In genomic region chr5:80961376-80962281, GRCh38 we compare ENCODE assay signal across 8 cellular contexts. TPM values are rescaled to one million over a fixed set of nuclear protein-coding genes. Genes with fewer than 3 reads are reported as not detected.
A peak's percentile ranks its signal among the peaks of the same experiment; 100 is the strongest.
DNase-seq lines count a peak whose midpoint lies in the region; ATAC-seq and TF ChIP-seq lines count a peak whose summit lies in the region.

No MANE protein-coding gene starts in this region.

- TF ChIP-seq POLR2A in vagina (IDR thresholded peaks at IDR 0.05), result no peak

- H3K27ac ChIP-seq in CD4-positive, alpha-beta memory T cell (ENCODE audit: low read depth, low read length), result peak overlapping the region; percentile 44
- peak overlapping the region; percentile 73 for H3K27ac ChIP-seq in vagina

- peak; percentile 51 to 77 (median 58) for DNase-seq in CD4-positive, alpha-beta memory T cell
- DNase-seq in activated CD4-positive, alpha-beta T cell treated with anti-CD3 and anti-CD28 coated beads, Interleukin-2, amount 10 ng/mL, durations not matched to agents 24 days and 14 days, result peak; percentile 83
- DNase-seq in endothelial cell (ENCODE audit: low spot score) (peak; percentile 18), osteocyte (ENCODE audit: extremely low spot score, unreplicated experiment) (no peak), vagina (ENCODE audit: extremely low spot score in 2 of 2) (no peak), middle frontal gyrus (ENCODE audit: extremely low spot score, low spot score) (no peak), COLO829 (ENCODE audit: low spot score) (no peak)

- peaks cover 0 to 11% of the 10 kb centered on the region in 2 donors for H3K36me3 Mint-ChIP-seq in CD4-positive, alpha-beta memory T cell
- H3K36me3 Mint-ChIP-seq in activated CD4-positive, alpha-beta T cell treated with anti-CD3 and anti-CD28 coated beads, Interleukin-2, amount 10 ng/mL, durations not matched to agents 24 days and 14 days (ENCODE audit: low read depth), result peaks cover 4% of the 10 kb centered on the region
- peaks cover 12% of the 10 kb centered on the region for H3K36me3 Mint-ChIP-seq in endothelial cell (ENCODE audit: low read depth, unreplicated experiment)
- H3K36me3 Mint-ChIP-seq in osteocyte (ENCODE audit: unreplicated experiment), result peaks cover 3% of the 10 kb centered on the region

- H3K36me3 ChIP-seq in CD4-positive, alpha-beta memory T cell (ENCODE audit: insufficient read depth, low read length), result no peaks in the 10 kb centered on the region
- no peaks in the 10 kb centered on the region for H3K36me3 ChIP-seq in vagina

- H3K9me3 Mint-ChIP-seq in CD4-positive, alpha-beta memory T cell, result no peaks in the 10 kb centered on the region
- no peaks in the 10 kb centered on the region for H3K9me3 Mint-ChIP-seq in activated CD4-positive, alpha-beta T cell treated with anti-CD3 and anti-CD28 coated beads, Interleukin-2, amount 10 ng/mL, durations not matched to agents 24 days and 14 days
- H3K9me3 Mint-ChIP-seq in endothelial cell (ENCODE audit: unreplicated experiment), result peaks cover 6% of the 10 kb centered on the region
- H3K9me3 Mint-ChIP-seq in osteocyte (ENCODE audit: unreplicated experiment), result no peaks in the 10 kb centered on the region

- CTCF ChIA-PET in CD4-positive, alpha-beta memory T cell (lab: Charles Lee; ENCODE audit: partially characterized antibody), result interaction anchor here (0.7 to 3.2 kb wide), 7 partner anchors 13 to 274 kb away, joined by 3 to 17 read pairs (median 4); no protein-coding TSS in a partner anchor

- H3K4me1 ChIP-seq in CD4-positive, alpha-beta memory T cell (ENCODE audit: insufficient read depth, low read length), result peaks cover 52% of the 10 kb centered on the region
- peaks cover 7% of the 10 kb centered on the region for H3K4me1 ChIP-seq in vagina

- H3K4me3 Mint-ChIP-seq in CD4-positive, alpha-beta memory T cell, result peak overlapping the region; percentile 87 to 97 (median 94)
- peak overlapping the region; percentile 89 for H3K4me3 Mint-ChIP-seq in activated CD4-positive, alpha-beta T cell treated with anti-CD3 and anti-CD28 coated beads, Interleukin-2, amount 10 ng/mL, durations not matched to agents 24 days and 14 days
- H3K4me3 Mint-ChIP-seq in endothelial cell (ENCODE audit: unreplicated experiment), result peak overlapping the region; percentile 92
- peak overlapping the region; percentile 68 for H3K4me3 Mint-ChIP-seq in osteocyte (ENCODE audit: unreplicated experiment)

- intact Hi-C loops in CD4-positive, alpha-beta memory T cell (cut with micrococcal nuclease), result loop anchor here (1.0 to 10.0 kb wide), 4 partner anchors 9 to 341 kb away; partner anchors contain the start of genes DHFR, MSH3 and ZCCHC9
- intact Hi-C loops in activated CD4-positive, alpha-beta T cell treated with anti-CD3 and anti-CD28 coated beads, Interleukin-2, amount 10 ng/mL, durations not matched to agents 24 days and 14 days (cut with micrococcal nuclease), result loop anchor here (1.0 to 10.0 kb wide), 10 partner anchors 46 to 341 kb away; partner anchors contain the start of gene ZCCHC9
- intact Hi-C loops in vagina (cut with DNase I), result no loop called here

- H3K4me3 ChIP-seq in CD4-positive, alpha-beta memory T cell (ENCODE audit: low read length in 2 of 2), result peak overlapping the region; percentile 84 to 85
- H3K4me3 ChIP-seq in vagina, result peak overlapping the region; percentile 59 to 62

- peaks cover 43 to 68% (median 53%) of the 10 kb centered on the region in 4 donors for H3K4me1 Mint-ChIP-seq in CD4-positive, alpha-beta memory T cell
- peaks cover 49% of the 10 kb centered on the region for H3K4me1 Mint-ChIP-seq in activated CD4-positive, alpha-beta T cell treated with anti-CD3 and anti-CD28 coated beads, Interleukin-2, amount 10 ng/mL, durations not matched to agents 24 days and 14 days
- peaks cover 22% of the 10 kb centered on the region for H3K4me1 Mint-ChIP-seq in endothelial cell (ENCODE audit: unreplicated experiment)
- H3K4me1 Mint-ChIP-seq in osteocyte (ENCODE audit: unreplicated experiment), result peaks cover 14% of the 10 kb centered on the region

- no peak for ATAC-seq in GM19455 (IDR thresholded peaks at IDR 0.05; ENCODE audit: unreplicated experiment)

- TF ChIP-seq CTCF in endothelial cell (IDR thresholded peaks at IDR 0.05; ENCODE audit: unreplicated experiment) (no peak), osteocyte (IDR thresholded peaks at IDR 0.05) (no peak), vagina (IDR thresholded peaks at IDR 0.05) (no peak)

- H3K9me3 ChIP-seq in CD4-positive, alpha-beta memory T cell (ENCODE audit: control insufficient read depth in 1 of 2, low read length in 2 of 2), result no peaks in the 10 kb centered on the region
- no peaks in the 10 kb centered on the region for H3K9me3 ChIP-seq in vagina

- POLR2A ChIA-PET in CD4-positive, alpha-beta memory T cell (lab: Charles Lee; ENCODE audit: partially characterized antibody), result interaction anchor here (1.0 to 5.1 kb wide), 9 partner anchors 11 to 146 kb away, joined by 3 to 70 read pairs (median 5); no protein-coding TSS in a partner anchor

- H3K27me3 Mint-ChIP-seq in CD4-positive, alpha-beta memory T cell, result no peaks in the 10 kb centered on the region
- H3K27me3 Mint-ChIP-seq in activated CD4-positive, alpha-beta T cell treated with anti-CD3 and anti-CD28 coated beads, Interleukin-2, amount 10 ng/mL, durations not matched to agents 24 days and 14 days, result peaks cover 5% of the 10 kb centered on the region
- H3K27me3 Mint-ChIP-seq in endothelial cell (ENCODE audit: unreplicated experiment) (peaks cover 9% of the 10 kb centered on the region), osteocyte (ENCODE audit: unreplicated experiment) (peaks cover 67% of the 10 kb centered on the region)

- H3K27me3 ChIP-seq in CD4-positive, alpha-beta memory T cell (ENCODE audit: insufficient read depth, low read length), result no peaks in the 10 kb centered on the region
- H3K27me3 ChIP-seq in vagina, result no peaks in the 10 kb centered on the region

- peak overlapping the region; percentile 77 to 94 (median 85) for H3K27ac Mint-ChIP-seq in CD4-positive, alpha-beta memory T cell
- H3K27ac Mint-ChIP-seq in activated CD4-positive, alpha-beta T cell treated with anti-CD3 and anti-CD28 coated beads, Interleukin-2, amount 10 ng/mL, durations not matched to agents 24 days and 14 days, result peak overlapping the region; percentile 82
- H3K27ac Mint-ChIP-seq in endothelial cell (ENCODE audit: unreplicated experiment) (peak overlapping the region; percentile 28), osteocyte (ENCODE audit: unreplicated experiment) (no peak overlapping the region)

RNA-seq across cellular contexts. Expression of gene RASGRF2, which starts 1.5 kb away (rescaled TPM):
- 10 to 100 TPM; 33.7 to 39.3 TPM for total RNA-seq in CD4-positive, alpha-beta memory T cell
- polyA plus RNA-seq in CD4-positive, alpha-beta memory T cell, result 10 to 100 TPM; 10.0 to 16.9 TPM
- total RNA-seq in activated CD4-positive, alpha-beta T cell treated with anti-CD3 and anti-CD28 coated beads, Interleukin-2, amount 10 ng/mL, durations not matched to agents 24 days and 14 days, result 21.1 and 22.0 TPM in 2 replicates
- total RNA-seq in endothelial cell (ENCODE audit: unreplicated experiment) (2.5 TPM), osteocyte (0.05 TPM in 2 replicates), vagina (8.8 TPM)

Comparison
In these comparisons a context has a peak if more than half of its experiments do, and no peak if none do; other contexts are left out.
1. DNase-seq: peak in CD4-positive, alpha-beta memory T cell (5 of 5), activated CD4-positive, alpha-beta T cell treated with anti-CD3 and anti-CD28 coated beads, Interleukin-2, amount 10 ng/mL, durations not matched to agents 24 days and 14 days (single experiment) and endothelial cell (single experiment); none in osteocyte (single experiment), vagina (0 of 2), middle frontal gyrus (single experiment) and COLO829 (single experiment).
2. Peak in every context shown above with its lines, with median percentiles within 50 percentile points of each other: H3K4me3 Mint-ChIP-seq.